In genomic region chr6:3415490-3415889, GRCh38 we compare ENCODE assay signal across 27 cellular contexts.
"Had no signal": no experiment of that assay in that cellular context is flagged by ENCODE, and none has a peak within 500 bp of the region (broad histone marks: within the 10 kb centered on the region; RNA-seq: fewer than 3 reads in every experiment).

No MANE protein-coding gene starts in this region.

- H3K4me3 Mint-ChIP-seq: activated CD4-positive, alpha-beta T cell treated with anti-CD3 and anti-CD28 coated beads for 36 hours; activated CD4-positive, alpha-beta T cell treated with anti-CD3 and anti-CD28 coated beads, Interleukin-2, amount 10 ng/mL, durations not matched to agents 7 days and 5 days; activated CD8-positive, alpha-beta T cell treated with anti-CD3 and anti-CD28 coated beads, Interleukin-2, amount 10 ng/mL, durations not matched to agents 7 days and 5 days; activated naive CD4-positive, alpha-beta T cell treated with anti-CD3 and anti-CD28 coated beads, Interleukin-2, amount 50 U/mL, for 24 hours; activated naive CD8-positive, alpha-beta T cell treated with anti-CD3 and anti-CD28 coated beads, Interleukin-2, amount 10 ng/mL, durations not matched to agents 7 days and 5 days; activated T-cell treated with anti-CD3 and anti-CD28 coated beads, Interleukin-2, amount 50 U/mL, for 24 hours had no signal

- H3K36me3 Mint-ChIP-seq: activated naive CD8-positive, alpha-beta T cell treated with anti-CD3 and anti-CD28 coated beads, Interleukin-2, amount 10 ng/mL, durations not matched to agents 7 days and 5 days had no signal

- H3K4me1 ChIP-seq: breast epithelium had no signal

- DNase-seq: activated CD4-positive, alpha-beta T cell treated with anti-CD3 and anti-CD28 coated beads for 36 hours; activated CD4-positive, alpha-beta T cell treated with anti-CD3 and anti-CD28 coated beads, Interleukin-2, amount 10 ng/mL, durations not matched to agents 7 days and 5 days; activated CD4-positive, alpha-beta T cell treated with anti-CD3 and anti-CD28 coated beads, Interleukin-2, amount 50 U/mL, for 48 hours; activated CD8-positive, alpha-beta T cell treated with anti-CD3 and anti-CD28 coated beads, Interleukin-2, amount 10 ng/mL, durations not matched to agents 7 days and 5 days; activated gamma-delta T cell; activated naive CD4-positive, alpha-beta T cell treated with Interleukin-2 at 50 U/mL for 16 hours; activated naive CD8-positive, alpha-beta T cell treated with anti-CD3 and anti-CD28 coated beads, Interleukin-2, amount 10 ng/mL, durations not matched to agents 7 days and 5 days; activated T-cell treated with anti-CD3 and anti-CD28 coated beads, Interleukin-2, amount 50 U/mL, for 24 hours; body of pancreas; KBM-7; MM.1S; MV-4-11; NCI-H1092; NCI-H1436 treated with DMSO at 0.1 percent for 48 hours; NCI-H1694 treated with DMSO at 0.1 percent for 48 hours; NCI-H2171; NCI-H526; NCI-H774; Right ventricle myocardium superior; SW 1271; T-helper 1 cell; T1000 had no signal

- H3K9me3 Mint-ChIP-seq: activated CD4-positive, alpha-beta T cell treated with anti-CD3 and anti-CD28 coated beads, Interleukin-2, amount 10 ng/mL, durations not matched to agents 7 days and 5 days; activated naive CD4-positive, alpha-beta T cell treated with anti-CD3 and anti-CD28 coated beads, Interleukin-2, amount 50 U/mL, for 24 hours; activated naive CD8-positive, alpha-beta T cell treated with anti-CD3 and anti-CD28 coated beads, Interleukin-2, amount 10 ng/mL, durations not matched to agents 7 days and 5 days; activated T-cell treated with anti-CD3 and anti-CD28 coated beads, Interleukin-2, amount 50 U/mL, for 24 hours; activated T-helper 2 cell treated with anti-CD3 and anti-CD28 coated beads, Interferon-gamma antibody, Interleukin-2, Interleukin-4, amounts not matched to agents 10 μg/mL and 5 μg/mL and 100 μg/mL, durations not matched to agents 14 hours and 24 hours and 36 hours had no signal

- H3K4me3 ChIP-seq: body of pancreas, breast epithelium had no signal

- H3K27ac ChIP-seq: body of pancreas, breast epithelium had no signal

- H3K27ac Mint-ChIP-seq: activated CD4-positive, alpha-beta T cell treated with anti-CD3 and anti-CD28 coated beads for 36 hours; activated CD4-positive, alpha-beta T cell treated with anti-CD3 and anti-CD28 coated beads, Interleukin-2, amount 10 ng/mL, durations not matched to agents 7 days and 5 days; activated CD8-positive, alpha-beta T cell treated with anti-CD3 and anti-CD28 coated beads, Interleukin-2, amount 10 ng/mL, durations not matched to agents 7 days and 5 days; activated naive CD4-positive, alpha-beta T cell treated with anti-CD3 and anti-CD28 coated beads, Interleukin-2, amount 50 U/mL, for 24 hours; activated naive CD8-positive, alpha-beta T cell treated with anti-CD3 and anti-CD28 coated beads, Interleukin-2, amount 10 ng/mL, durations not matched to agents 7 days and 5 days; activated T-cell treated with anti-CD3 and anti-CD28 coated beads, Interleukin-2, amount 50 U/mL, for 24 hours; activated T-helper 2 cell treated with anti-CD3 and anti-CD28 coated beads, Interferon-gamma antibody, Interleukin-2, Interleukin-4, amounts not matched to agents 10 μg/mL and 5 μg/mL and 100 μg/mL, durations not matched to agents 14 hours and 24 hours and 36 hours had no signal

- ATAC-seq: activated CD4-positive, CD25-positive, alpha-beta regulatory T cell treated with anti-CD3 and anti-CD28 coated beads, Interleukin-2, amount 50 U/mL, for 24 hours; activated CD8-positive, alpha-beta T cell treated with anti-CD3 and anti-CD28 coated beads, Interleukin-2, amount 10 ng/mL, durations not matched to agents 7 days and 5 days; body of pancreas; Panc1 had no signal

- H3K27me3 ChIP-seq: body of pancreas, breast epithelium had no signal

- H3K36me3 ChIP-seq: breast epithelium had no signal

- H3K27me3 Mint-ChIP-seq: activated CD4-positive, alpha-beta T cell treated with anti-CD3 and anti-CD28 coated beads for 36 hours; activated CD4-positive, alpha-beta T cell treated with anti-CD3 and anti-CD28 coated beads, Interleukin-2, amount 10 ng/mL, durations not matched to agents 7 days and 5 days; activated naive CD4-positive, alpha-beta T cell treated with anti-CD3 and anti-CD28 coated beads, Interleukin-2, amount 50 U/mL, for 24 hours; activated T-cell treated with anti-CD3 and anti-CD28 coated beads, Interleukin-2, amount 50 U/mL, for 24 hours had no signal
